ENCODE assay signal across 7 cellular contexts in genomic region chr1:182604128-182604834, GRCh38. TPM values are rescaled to one million over a fixed set of nuclear protein-coding genes. Genes with fewer than 3 reads are reported as not detected.
DNase-seq lines count a peak whose midpoint lies in the region; ATAC-seq and TF ChIP-seq lines count a peak whose summit lies in the region.

TSS of gene RGS16 (minus strand) at chr1:182604389. CDS start at chr1:182604259, 130 bp downstream.

- H3K27me3 ChIP-seq in sigmoid colon, result no peaks in the 10 kb centered on the region

- WGBS in sigmoid colon, 2 donors, result 1 to 2% methylated on average over 44 of the region's 44 CpGs

- ATAC-seq in GM18517 (IDR thresholded peaks at IDR 0.05; ENCODE audit: unreplicated experiment) (peak; percentile 57), HG02981 (IDR thresholded peaks at IDR 0.05; ENCODE audit: unreplicated experiment) (peak; percentile 85)

- TF ChIP-seq POLR2A in sigmoid colon (IDR thresholded peaks at IDR 0.05), result peak; percentile 50 to 54

- H3K9me3 ChIP-seq in sigmoid colon, result no peaks in the 10 kb centered on the region

- no peak for TF ChIP-seq CTCF in sigmoid colon (IDR thresholded peaks at IDR 0.05)

- no peak for TF ChIP-seq EP300 in sigmoid colon (IDR thresholded peaks at IDR 0.05)

- peak within 1 kb of the TSS; percentile 39 to 54 (median 50) for H3K4me3 ChIP-seq in sigmoid colon

- H3K36me3 ChIP-seq in sigmoid colon, result no peaks in the 10 kb centered on the region

- H3K27ac ChIP-seq in sigmoid colon, result peak within 1 kb of the TSS; percentile 50 to 68 (median 62)

- DNase-seq in NCI-H2081 (lab: John Stamatoyannopoulos, UW) (peak; percentile 96), T1000 (lab: John Stamatoyannopoulos, UW) (peak; percentile 24), astrocyte of the hippocampus (ENCODE audit: low read depth, low spot score) (peak; percentile 87), hypothalamus (lab: John Stamatoyannopoulos, UW) (peak; percentile 15 to 95 (median 85)), sigmoid colon (peak; percentile 96)

- intact Hi-C loops in sigmoid colon (cut with DNase I), result loop anchor here (5.0 kb wide), 1 partner anchor 233 kb away; the partner anchor contains the start of gene DHX9

- peaks cover 0 to 27% (median 23%) of the 10 kb centered on the region in 4 donors for H3K4me1 ChIP-seq in sigmoid colon

RNA-seq across cellular contexts. Expression of gene RGS16, which starts in this region (rescaled TPM):
- 10 to 100 TPM in 1 of 4 donors, 1 to 10 TPM in 2, under 1 TPM in 1; 0.83 to 12.4 (median 2.6) TPM for total RNA-seq in sigmoid colon
- 1 to 10 TPM in 2 of 3 donors, under 1 TPM in 1; 0.46 to 4.4 (median 1.2) TPM for polyA plus RNA-seq in sigmoid colon

Comparison
In these comparisons a context has a peak if more than half of its experiments do, and no peak if none do; other contexts are left out.
1. Peak in every context shown above with its lines: DNase-seq, ATAC-seq, H3K4me3 ChIP-seq and H3K27ac ChIP-seq.
2. DNase-seq: peak in every context shown above with its lines; median percentile 96 in NCI-H2081; 96 in sigmoid colon; 87 in astrocyte of the hippocampus; 85 in hypothalamus; 24 in T1000.